In genomic region chr6:142254513-142254912, GRCh38 we compare ENCODE assay signal across 21 cellular contexts.
"Had no signal": no experiment of that assay in that cellular context is flagged by ENCODE, and none has a peak within 500 bp of the region (broad histone marks: within the 10 kb centered on the region; RNA-seq: fewer than 3 reads in every experiment).

No MANE protein-coding gene starts in this region.

- H3K9me3 ChIP-seq: SJSA1 had no signal

- DNase-seq: Kasumi-1, MM.1S, NCI-H1092 treated with DMSO at 0.1 percent for 48 hours, NCI-H1436, NCI-H187, NCI-H2029, NCI-H2081 treated with DMSO at 0.1 percent for 48 hours, NCI-H2171, NCI-H226, NCI-H446, NCI-H510A, NCI-H524 treated with DMSO at 0.1 percent for 48 hours, NCI-H69, NCI-H774, Right ventricle myocardium superior, RPMI8226, SIG-M5 had no signal

- H3K27ac ChIP-seq: HL-60, KMS-11, SJSA1, SK-N-MC had no signal

- H3K4me3 ChIP-seq: SJSA1, SK-N-MC had no signal

- H3K4me1 ChIP-seq: SJSA1 had no signal

- H3K4me2 ChIP-seq: KMS-11 had no signal

- H3K36me3 ChIP-seq: SJSA1 had no signal

- H3K9ac ChIP-seq: KMS-11 had no signal

- H3K27me3 ChIP-seq: SJSA1 had no signal
